11 cellular contexts compared by ENCODE assay signal in the genomic region with DNA sequence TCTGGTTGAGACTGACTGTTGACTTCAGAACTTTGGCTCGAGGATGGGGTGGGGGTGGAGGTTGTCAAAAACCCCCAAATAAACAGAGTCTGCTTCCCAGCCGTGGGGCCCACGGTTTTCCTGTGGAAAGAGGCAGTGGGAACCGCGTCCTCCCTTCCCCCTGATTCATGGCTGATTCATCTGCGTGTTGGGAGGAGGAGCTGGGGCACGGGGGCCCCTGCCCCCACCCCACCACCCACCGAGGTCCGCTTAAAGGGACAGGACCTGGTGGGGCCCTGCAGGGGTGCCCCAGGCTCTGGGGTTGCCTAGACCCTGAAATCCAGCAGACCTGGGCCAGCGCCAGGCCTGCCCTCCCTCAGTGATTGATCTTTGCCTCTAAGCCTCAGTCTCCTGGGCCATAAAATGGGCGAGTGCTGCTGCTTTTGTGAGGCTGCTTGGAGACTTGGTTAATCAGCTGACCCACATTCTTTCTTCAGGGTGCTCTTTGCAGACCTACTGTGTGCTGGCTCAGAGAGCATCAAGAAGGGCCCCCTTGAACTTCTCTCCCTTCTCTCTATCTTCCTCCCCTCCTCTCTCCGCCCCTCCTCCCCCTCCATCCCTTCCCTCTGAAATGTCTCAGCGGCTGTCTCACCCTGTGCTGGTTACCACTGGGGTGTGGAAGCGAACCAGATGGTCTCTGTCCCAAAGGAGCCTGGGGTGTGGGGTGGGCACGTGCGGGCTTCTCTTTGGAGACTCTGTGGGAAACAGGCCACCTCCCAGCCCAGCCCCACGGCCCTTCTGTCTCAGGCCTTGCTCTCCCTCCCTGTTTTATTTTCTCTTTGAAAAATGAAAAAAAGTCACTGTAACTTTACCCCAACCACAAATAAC. TPM values are rescaled to one million over a fixed set of nuclear protein-coding genes. Genes with fewer than 3 reads are reported as not detected.
DNase-seq lines count a peak whose midpoint lies in the region; ATAC-seq, FAIRE-seq and TF ChIP-seq lines count a peak whose summit lies in the region.
"Had no signal": no experiment of that assay in that cellular context is flagged by ENCODE, and none has a peak within 500 bp of the region (broad histone marks: within the 10 kb centered on the region; RNA-seq: fewer than 3 reads in every experiment).

No MANE protein-coding gene starts in this region.

- no peak for FAIRE-seq in A549 (lab: Jason Lieb, UNC)

- H3K4me2 ChIP-seq in A549 (peak overlapping the region; percentile 50), Loucy (ENCODE audit: low read depth, low read length, poor library complexity, severe bottlenecking) (peak overlapping the region; percentile 35)

- no peaks in the 10 kb centered on the region for H3K36me3 Mint-ChIP-seq in CD8-positive, alpha-beta T cell
- H3K36me3 Mint-ChIP-seq: CD4-positive, alpha-beta memory T cell had no signal

- TF ChIP-seq EP300 in A549 (IDR thresholded peaks at IDR 0.05): no peak; a peak in 1 of 5 replicates

- DNase-seq in A549 (ENCODE audit: low read depth in 1 of 2, low spot score in 1 of 2) (peak in 1 of 2 experiments; percentile 41), cardiac fibroblast (ENCODE audit: low read depth in 2 of 2) (peak; percentile 88 to 91), left lung (peak; percentile 63 to 73), NCI-H1930 (lab: John Stamatoyannopoulos, UW) (no peak), SW 1271 (lab: John Stamatoyannopoulos, UW) (no peak)
- DNase-seq in CD8-positive, alpha-beta T cell: no peak
- DNase-seq: activated CD8-positive, alpha-beta memory T cell treated with anti-CD3 and anti-CD28 coated beads, Interleukin-2, amount 50 U/mL, for 48 hours; CD4-positive, alpha-beta memory T cell had no signal

- peaks cover 5% of the 10 kb centered on the region for H3K27me3 Mint-ChIP-seq in CD8-positive, alpha-beta T cell (ENCODE audit: low read depth)

- H3K9me2 ChIP-seq in Loucy (replicated peaks; ENCODE audit: low read depth, low read length): no peaks in the 10 kb centered on the region

- ATAC-seq in A549: peak in 1 of 2 experiments; percentile 42; a peak in 3 of 6 replicates
- ATAC-seq in left lung: peak; percentile 51
- ATAC-seq in CD8-positive, alpha-beta T cell: no peak
- no peak for ATAC-seq in HG02798 (IDR thresholded peaks at IDR 0.05; ENCODE audit: poor library complexity, unreplicated experiment)

- H3K4me1 Mint-ChIP-seq in CD8-positive, alpha-beta T cell (ENCODE audit: low read depth): no peaks in the 10 kb centered on the region

- H3K36me3 ChIP-seq in Loucy (ENCODE audit: insufficient read depth, low read length) (no peaks in the 10 kb centered on the region), left lung (no peaks in the 10 kb centered on the region)
- H3K36me3 ChIP-seq in CD8-positive, alpha-beta T cell (ENCODE audit: insufficient read depth, low read length): no peaks in the 10 kb centered on the region

- H3K9me3 ChIP-seq in A549 (no peaks in the 10 kb centered on the region), Loucy (ENCODE audit: insufficient read depth, low read depth, low read length) (no peaks in the 10 kb centered on the region), left lung (no peaks in the 10 kb centered on the region)
- H3K9me3 ChIP-seq in CD8-positive, alpha-beta T cell (ENCODE audit: low read length): no peaks in the 10 kb centered on the region

- TF ChIP-seq CTCF in A549 (IDR thresholded peaks at IDR 0.05): no peak
- no peak for TF ChIP-seq CTCF in Loucy (conservative IDR thresholded peaks at IDR 0.05; ENCODE audit: low read length)
- TF ChIP-seq CTCF in cardiac fibroblast (IDR thresholded peaks at IDR 0.05; ENCODE audit: low read depth, low read length): no peak
- no peak for TF ChIP-seq CTCF in left lung (IDR thresholded peaks at IDR 0.05)
- TF ChIP-seq CTCF in CD8-positive, alpha-beta T cell (IDR thresholded peaks at IDR 0.05): no peak

- intact Hi-C loops in left lung (cut with DNase I): no loop called here
- intact Hi-C loops in CD8-positive, alpha-beta T cell (cut with DNase I, micrococcal nuclease): no loop called here

- no peaks in the 10 kb centered on the region for H3F3A ChIP-seq in Loucy (ENCODE audit: low read depth)

- no peak overlapping the region for H3K4me3 Mint-ChIP-seq in CD8-positive, alpha-beta T cell
- H3K4me3 Mint-ChIP-seq: CD4-positive, alpha-beta memory T cell had no signal

- no peak for TF ChIP-seq POLR2A in A549 (IDR thresholded peaks at IDR 0.05; ENCODE audit: low read length)

- TF ChIP-seq RAD21 in A549 (conservative IDR thresholded peaks at IDR 0.05 in 1 of 2, IDR thresholded peaks at IDR 0.05 in 1 of 2): no peak

- CTCF ChIA-PET in A549 (lab: Yijun Ruan, JAX): interaction anchor here (0.6 to 3.6 kb wide), 4 partner anchors 12 to 124 kb away, joined by 4 to 22 read pairs (median 4); no protein-coding TSS in a partner anchor
- CTCF ChIA-PET in CD8-positive, alpha-beta T cell (lab: Charles Lee): no interaction called here

- H3K79me2 ChIP-seq in Loucy (ENCODE audit: insufficient read depth, low read length): no peaks in the 10 kb centered on the region

- POLR2A ChIA-PET in A549 (lab: Yijun Ruan, JAX): no interaction called here
- POLR2A ChIA-PET in CD8-positive, alpha-beta T cell (lab: Charles Lee): no interaction called here

- H2AFZ ChIP-seq in Loucy (ENCODE audit: low read length): no peak overlapping the region

- H3K4me1 ChIP-seq in A549 (peaks cover 33% of the 10 kb centered on the region), Loucy (ENCODE audit: insufficient read depth, low read length, poor library complexity, severe bottlenecking) (no peaks in the 10 kb centered on the region), left lung (peaks cover 3 to 57% of the 10 kb centered on the region in 2 donors)
- H3K4me1 ChIP-seq in CD8-positive, alpha-beta T cell (ENCODE audit: insufficient read depth, low read length): no peaks in the 10 kb centered on the region

- H3K27me3 ChIP-seq in Loucy (ENCODE audit: insufficient read depth, low read length, poor library complexity, severe bottlenecking) (no peaks in the 10 kb centered on the region), left lung (no peaks in the 10 kb centered on the region)
- H3K27me3 ChIP-seq in CD8-positive, alpha-beta T cell (ENCODE audit: insufficient read depth, low read length): no peaks in the 10 kb centered on the region

- H3K9me3 Mint-ChIP-seq in CD8-positive, alpha-beta T cell: no peaks in the 10 kb centered on the region
- H3K9me3 Mint-ChIP-seq: CD4-positive, alpha-beta memory T cell had no signal

- no peaks in the 10 kb centered on the region for H4K20me1 ChIP-seq in Loucy (ENCODE audit: insufficient read depth, low read length, poor library complexity, severe bottlenecking)

- no peak overlapping the region for H3K9ac ChIP-seq in Loucy (ENCODE audit: low read depth, low read length, poor library complexity, severe bottlenecking)

- 21% methylated on average over 11 of the region's 17 CpGs for WGBS in A549 (ENCODE audit: missing lambda C conversion rate)

- H3K4me3 ChIP-seq in A549: no peak overlapping the region
- no peak overlapping the region for H3K4me3 ChIP-seq in Loucy (ENCODE audit: low read length, poor library complexity, severe bottlenecking)
- no peak overlapping the region for H3K4me3 ChIP-seq in cardiac fibroblast (replicated peaks in 1 of 2; ENCODE audit: low read depth in 2 of 2, low read length in 2 of 2)
- no peak overlapping the region for H3K4me3 ChIP-seq in left lung
- H3K4me3 ChIP-seq in CD8-positive, alpha-beta T cell (ENCODE audit: low read depth, low read length): no peak overlapping the region

- H3K27ac ChIP-seq in A549: peak overlapping the region; percentile 75 to 88
- H3K27ac ChIP-seq in left lung: no peak overlapping the region
- H3K27ac ChIP-seq in CD8-positive, alpha-beta T cell (ENCODE audit: low read depth, low read length): no peak overlapping the region

- H3K27ac Mint-ChIP-seq in CD8-positive, alpha-beta T cell: no peak overlapping the region
- H3K27ac Mint-ChIP-seq: CD4-positive, alpha-beta memory T cell had no signal

TF ChIP-seq in A549, 52 proteins besides CTCF, POLR2A, EP300 and RAD21:
- TF ChIP-seq, protein P1, sequence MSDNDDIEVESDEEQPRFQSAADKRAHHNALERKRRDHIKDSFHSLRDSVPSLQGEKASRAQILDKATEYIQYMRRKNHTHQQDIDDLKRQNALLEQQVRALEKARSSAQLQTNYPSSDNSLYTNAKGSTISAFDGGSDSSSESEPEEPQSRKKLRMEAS (IDR thresholded peaks at IDR 0.05): 0 out of 2 replicates have a peak, but pooled peaks have one; percentile 28
- no peak for TF ChIP-seq ZFP36 (IDR thresholded peaks at IDR 0.05; ENCODE audit: borderline replicate concordance, partially characterized antibody)
- peak; percentile 30; the same call in 1 of the 2 replicates for TF ChIP-seq JUNB (IDR thresholded peaks at IDR 0.05)
- TF ChIP-seq FOSL2 (IDR thresholded peaks at IDR 0.05): peak; percentile 43; the same call in 1 of the 2 replicates
- TF ChIP-seq FOSL2 (CRISPR knock-in tag; IDR thresholded peaks at IDR 0.05): peak; percentile 74

RNA-seq across cellular contexts. Expression of a gene that starts 9.1 kb away (rescaled TPM):
- polyA plus RNA-seq in A549 (2011; rRNA removed) (7.4 and 9.2 TPM in 2 replicates), A549 (2017; fragmentation: RNase III; extraction: RNeasy Plus Mini Kit Qiagen cat#74134 plus additional on column Dnase treatment) (4.6 to 8.0 TPM (median 4.9 TPM) in 3 replicates)
- polyA plus RNA-seq in A549 (2012; cell fraction: cytosol; rRNA removed): 11.8 and 19.5 TPM in 2 replicates
- 18.5 and 23.8 TPM in 2 replicates for polyA plus RNA-seq in A549 (2012; cell fraction: nucleus; rRNA removed)
- polyA minus RNA-seq in A549 (2011; rRNA and poly(A)+ RNA removed): 5.4 and 5.6 TPM in 2 replicates
- 10 to 100 TPM; 16.7 to 18.3 TPM for total RNA-seq in left lung
- not detected for total RNA-seq in CD8-positive, alpha-beta T cell
- total RNA-seq: CD4-positive, alpha-beta memory T cell; SK-MEL-5 had no signal
- polyA plus RNA-seq: CD4-positive, alpha-beta memory T cell had no signal

Comparison
In these comparisons a context has a peak if more than half of its experiments do, and no peak if none do; other contexts are left out.
1. DNase-seq: peak in cardiac fibroblast (2 of 2) and left lung (2 of 2); none in CD8-positive, alpha-beta T cell (0 of 7), NCI-H1930 (0 of 2) and SW 1271 (0 of 2).
2. H3K27ac ChIP-seq: peak in A549 (2 of 2); none in left lung (0 of 2) and CD8-positive, alpha-beta T cell (single experiment).
3. RNA of a gene that starts 9.1 kb away (total RNA-seq): 16.7 to 18.3 TPM in left lung; not detected in CD8-positive, alpha-beta T cell; every median in the first group is over 10 times any median in the second.